15 cellular contexts compared by ENCODE assay signal in genomic region chr2:128440666-128441340, GRCh38.
DNase-seq lines count a peak whose midpoint lies in the region; ATAC-seq, FAIRE-seq and TF ChIP-seq lines count a peak whose summit lies in the region.
"Had no signal": no experiment of that assay in that cellular context is flagged by ENCODE, and none has a peak within 500 bp of the region (broad histone marks: within the 10 kb centered on the region; RNA-seq: fewer than 3 reads in every experiment).

No MANE protein-coding gene starts in this region.

- H3K9me3 Mint-ChIP-seq in activated CD4-positive, alpha-beta T cell treated with anti-CD3 and anti-CD28 coated beads for 36 hours (ENCODE audit: low read depth) = no peaks in the 10 kb centered on the region
- H3K9me3 Mint-ChIP-seq in endothelial cell (ENCODE audit: unreplicated experiment) = no peaks in the 10 kb centered on the region

- H3K27ac ChIP-seq in H1 (ENCODE audit: low read depth, low read length) (no peak overlapping the region), mesendoderm (ENCODE audit: low read depth, low read length) (no peak overlapping the region), vagina (no peak overlapping the region)
- H3K27ac ChIP-seq: A549, cardiac muscle cell, epithelial cell of prostate had no signal

- H3K36me3 ChIP-seq in H1 (ENCODE audit: control insufficient read depth in 2 of 4, insufficient read depth in 4 of 4, low read length in 3 of 4) (no peaks in the 10 kb centered on the region), mesendoderm (ENCODE audit: control insufficient read depth, insufficient read depth, low read length) (no peaks in the 10 kb centered on the region), vagina (no peaks in the 10 kb centered on the region)
- H3K36me3 ChIP-seq: cardiac muscle cell had no signal

- H2AK5ac ChIP-seq in H1 (ENCODE audit: low read depth, low read length) (0 out of 2 replicates have a peak overlapping the region, but pooled peaks have one; percentile 65), mesendoderm (ENCODE audit: low read length) (peak overlapping the region; percentile 32)

- peak overlapping the region; percentile 93 for H4K91ac ChIP-seq in H1 (replicated peaks; ENCODE audit: insufficient read length, low read length)

- FAIRE-seq in H1 (lab: Jason Lieb, UNC) = no peak
- FAIRE-seq: A549, TTC549 had no signal

- TF ChIP-seq EP300 in H1 (IDR thresholded peaks at IDR 0.05; ENCODE audit: borderline replicate concordance in 1 of 2, low read depth in 2 of 2, low read length in 2 of 2) = no peak

- H4K20me1 ChIP-seq in H1 (replicated peaks in 1 of 2; ENCODE audit: control insufficient read depth in 1 of 2, insufficient read depth in 2 of 2, low read length in 2 of 2) = no peaks in the 10 kb centered on the region

- H4K8ac ChIP-seq in H1 (ENCODE audit: extremely low read depth, insufficient read depth, low read length) (no peak overlapping the region), mesendoderm (ENCODE audit: low read depth, low read length) (no peak overlapping the region)

- H3K9me3 ChIP-seq in H1 (ENCODE audit: insufficient read depth in 2 of 2, low read depth in 1 of 2, low read length in 1 of 2) (no peaks in the 10 kb centered on the region), vagina (no peaks in the 10 kb centered on the region)
- H3K9me3 ChIP-seq: A549 had no signal

- peaks cover 5 to 10% (median 8%) of the 10 kb centered on the region in 4 experiments; a peak in 5 of 7 replicates for H3K4me1 ChIP-seq in H1 (replicated peaks in 1 of 4; ENCODE audit: control insufficient read depth in 3 of 4, insufficient read depth in 4 of 4, low read length in 3 of 4)
- H3K4me1 ChIP-seq in mesendoderm (ENCODE audit: control insufficient read depth, low read depth, low read length) = peaks cover 3% of the 10 kb centered on the region
- H3K4me1 ChIP-seq in vagina = peaks cover 18% of the 10 kb centered on the region
- H3K4me1 ChIP-seq: A549 had no signal

- TF ChIP-seq CTCF in H1 (IDR thresholded peaks at IDR 0.05; ENCODE audit: control extremely low read depth in 1 of 3, insufficient read depth in 1 of 3, low read depth in 1 of 3, low read length in 3 of 3) = no peak
- no peak for TF ChIP-seq CTCF in vagina (IDR thresholded peaks at IDR 0.05)
- no peak for TF ChIP-seq CTCF in endothelial cell (IDR thresholded peaks at IDR 0.05; ENCODE audit: unreplicated experiment)

- no peak overlapping the region for H2BK120ac ChIP-seq in H1 (replicated peaks; ENCODE audit: low read depth, low read length)
- H2BK120ac ChIP-seq in mesendoderm (ENCODE audit: low read depth, low read length) = no peak overlapping the region

- H3K4me2 ChIP-seq in H1 (ENCODE audit: insufficient read depth in 1 of 2, low read depth in 2 of 2, low read length in 2 of 2) (no peak overlapping the region), mesendoderm (ENCODE audit: low read length) (no peak overlapping the region)
- H3K4me2 ChIP-seq: A549 had no signal

- CTCF ChIA-PET in activated CD4-positive, alpha-beta T cell treated with anti-CD3 and anti-CD28 coated beads for 36 hours (lab: Charles Lee) = no interaction called here
- CTCF ChIA-PET in H1 (lab: Charles Lee; ENCODE audit: partially characterized antibody) = interaction anchor here (1.5 kb wide), 1 partner anchor 12 kb away, joined by 5 read pairs; no protein-coding TSS in a partner anchor

- H3K36me3 Mint-ChIP-seq in activated CD4-positive, alpha-beta T cell treated with anti-CD3 and anti-CD28 coated beads for 36 hours (ENCODE audit: low read depth) = no peaks in the 10 kb centered on the region
- no peaks in the 10 kb centered on the region for H3K36me3 Mint-ChIP-seq in endothelial cell (ENCODE audit: low read depth, unreplicated experiment)

- H3K4me1 Mint-ChIP-seq in activated CD4-positive, alpha-beta T cell treated with anti-CD3 and anti-CD28 coated beads for 36 hours = no peaks in the 10 kb centered on the region
- H3K4me1 Mint-ChIP-seq in endothelial cell (ENCODE audit: unreplicated experiment) = peaks cover 13% of the 10 kb centered on the region

- H2BK15ac ChIP-seq in H1 (ENCODE audit: low read length) (no peak overlapping the region), mesendoderm (replicated peaks; ENCODE audit: low read depth) (no peak overlapping the region)

- H3K79me2 ChIP-seq in H1 (ENCODE audit: control insufficient read depth in 1 of 2, insufficient read depth in 2 of 2, low read length in 2 of 2) (no peaks in the 10 kb centered on the region), mesendoderm (ENCODE audit: control insufficient read depth, insufficient read depth, low read length) (no peaks in the 10 kb centered on the region)

- ATAC-seq in activated CD4-positive, alpha-beta T cell treated with anti-CD3 and anti-CD28 coated beads for 36 hours = no peak
- no peak for ATAC-seq in HG03442 (IDR thresholded peaks at IDR 0.05; ENCODE audit: unreplicated experiment)
- ATAC-seq: A549; stimulated activated naive CD8-positive, alpha-beta T cell treated with anti-CD3 and anti-CD28 coated beads, Interleukin-15, Interleukin-2, amounts not matched to agents 100 U/mL and 50 U/mL, for 24 hours had no signal

- DNase-seq in activated CD4-positive, alpha-beta T cell treated with anti-CD3 and anti-CD28 coated beads for 1 hour = peak; percentile 5
- DNase-seq in activated CD4-positive, alpha-beta T cell treated with anti-CD3 and anti-CD28 coated beads for 36 hours = no peak
- DNase-seq in H1 (ENCODE audit: low read depth in 1 of 2, low spot score in 2 of 2) = no peak
- DNase-seq in mesendoderm = no peak
- DNase-seq in vagina (ENCODE audit: extremely low spot score in 2 of 2) = peak; percentile 74 to 80
- no peak for DNase-seq in endothelial cell (ENCODE audit: low spot score)
- DNase-seq in cortex of kidney (lab: John Stamatoyannopoulos, UW) = no peak
- DNase-seq: activated naive CD4-positive, alpha-beta T cell treated with anti-CD3 and anti-CD28 coated beads, Interleukin-2, amount 50 U/mL, for 16 hours; NCI-H2171 treated with DMSO at 0.1 percent for 48 hours; stimulated activated naive CD8-positive, alpha-beta T cell treated with anti-CD3 and anti-CD28 coated beads, Interleukin-15, Interleukin-2, amounts not matched to agents 100 U/mL and 50 U/mL, for 24 hours had no signal

- peak overlapping the region; percentile 71; the same call in 1 of the 2 replicates for H2BK5ac ChIP-seq in H1 (ENCODE audit: low read depth, low read length)
- no peak overlapping the region for H2BK5ac ChIP-seq in mesendoderm (ENCODE audit: low read length)

- H3K56ac ChIP-seq in H1 (replicated peaks; ENCODE audit: insufficient read length, low read depth, low read length) (no peak overlapping the region), mesendoderm (ENCODE audit: low read length) (peak overlapping the region; percentile 10)

- 92% methylated on average over 12 of the region's 14 CpGs; no CpG with 5 or more reads in 1 of the 2 experiments for WGBS in H1 (ENCODE audit: extremely low coverage in 1 of 2, insufficient coverage in 1 of 2, insufficient read length in 1 of 2, insufficient replicate concordance in 2 of 2, low coverage in 1 of 2, low lambda C conversion rate in 2 of 2, missing lambda C conversion rate in 1 of 2), 2 experiments
- WGBS in mesendoderm (ENCODE audit: extremely low coverage, insufficient coverage, low lambda C conversion rate) = no CpG with 5 or more reads among the region's 14 CpGs

- H3K27me3 ChIP-seq in H1 (replicated peaks in 1 of 4; ENCODE audit: control insufficient read depth in 3 of 4, extremely low read depth in 1 of 4, insufficient read depth in 3 of 4, low read length in 3 of 4) (no peaks in the 10 kb centered on the region), mesendoderm (ENCODE audit: insufficient read depth, low read length, poor library complexity) (no peaks in the 10 kb centered on the region), vagina (no peaks in the 10 kb centered on the region)
- H3K27me3 ChIP-seq: cardiac muscle cell had no signal

- H3K27ac Mint-ChIP-seq in activated CD4-positive, alpha-beta T cell treated with anti-CD3 and anti-CD28 coated beads for 36 hours = no peak overlapping the region
- no peak overlapping the region for H3K27ac Mint-ChIP-seq in endothelial cell (ENCODE audit: unreplicated experiment)

- no peak overlapping the region for H3K4me3 Mint-ChIP-seq in activated CD4-positive, alpha-beta T cell treated with anti-CD3 and anti-CD28 coated beads for 36 hours
- no peak overlapping the region for H3K4me3 Mint-ChIP-seq in endothelial cell (ENCODE audit: unreplicated experiment)

- no peak overlapping the region for H2BK12ac ChIP-seq in H1 (ENCODE audit: low read depth, low read length)

- POLR2A ChIA-PET in activated CD4-positive, alpha-beta T cell treated with anti-CD3 and anti-CD28 coated beads for 36 hours (lab: Charles Lee) = no interaction called here
- POLR2A ChIA-PET in H1 (lab: Charles Lee; ENCODE audit: partially characterized antibody) = interaction anchor here (0.6 kb wide), 1 partner anchor 14 kb away, joined by 3 read pairs; no protein-coding TSS in a partner anchor

- H3K79me1 ChIP-seq in H1 (ENCODE audit: low read depth, low read length) = no peaks in the 10 kb centered on the region
- H3K79me1 ChIP-seq in mesendoderm (ENCODE audit: low read length) = no peaks in the 10 kb centered on the region

- no peak for TF ChIP-seq POLR2A in H1 (IDR thresholded peaks at IDR 0.05; ENCODE audit: control extremely low read depth in 1 of 2, low read depth in 2 of 2, low read length in 2 of 2)
- TF ChIP-seq POLR2A in vagina (IDR thresholded peaks at IDR 0.05) = no peak

- peaks cover 9% of the 10 kb centered on the region for H3K27me3 Mint-ChIP-seq in activated CD4-positive, alpha-beta T cell treated with anti-CD3 and anti-CD28 coated beads for 36 hours
- H3K27me3 Mint-ChIP-seq in endothelial cell (ENCODE audit: unreplicated experiment) = peaks cover 5% of the 10 kb centered on the region

- H3K18ac ChIP-seq in H1 (ENCODE audit: extremely low read depth, low read length) = peak overlapping the region; percentile 38; the same call in 1 of the 2 replicates
- no peak overlapping the region for H3K18ac ChIP-seq in mesendoderm (ENCODE audit: low read length)

- no peak overlapping the region for H3K23ac ChIP-seq in H1 (ENCODE audit: insufficient read length)
- no peak overlapping the region for H3K23ac ChIP-seq in mesendoderm (ENCODE audit: low read length)

- H4K5ac ChIP-seq in H1 (ENCODE audit: insufficient read length, low read depth, low read length) (no peak overlapping the region), mesendoderm (ENCODE audit: low read length) (no peak overlapping the region)

- H2BK20ac ChIP-seq in H1 (ENCODE audit: low read length) = no peak overlapping the region

- H3K4me3 ChIP-seq in H1 (ENCODE audit: extremely low read depth in 1 of 4, insufficient read depth in 2 of 4, low read depth in 3 of 4, low read length in 4 of 4) (no peak overlapping the region), mesendoderm (ENCODE audit: low read length) (no peak overlapping the region), vagina (no peak overlapping the region)
- H3K4me3 ChIP-seq: A549, cardiac muscle cell had no signal

- H3K23me2 ChIP-seq in H1 (ENCODE audit: low read depth, low read length) = no peaks in the 10 kb centered on the region

- no peak overlapping the region for H3K14ac ChIP-seq in H1 (ENCODE audit: insufficient read length)

- no peak overlapping the region for H2AFZ ChIP-seq in H1 (ENCODE audit: low read length)

- intact Hi-C loops in activated CD4-positive, alpha-beta T cell treated with anti-CD3 and anti-CD28 coated beads for 36 hours (cut with DNase I, micrococcal nuclease) = no loop called here
- intact Hi-C loops in vagina (cut with DNase I) = no loop called here

- no peak for TF ChIP-seq RAD21 in H1 (IDR thresholded peaks at IDR 0.05 in 1 of 2, conservative IDR thresholded peaks at IDR 0.05 in 1 of 2; ENCODE audit: low read depth in 2 of 2, low read length in 2 of 2)

- peak overlapping the region; percentile 78 for H3K4ac ChIP-seq in H1 (replicated peaks; ENCODE audit: insufficient read length, low read depth, low read length)
- no peak overlapping the region for H3K4ac ChIP-seq in mesendoderm (ENCODE audit: low read depth, low read length)

- H3K9ac ChIP-seq in H1 (replicated peaks in 1 of 4; ENCODE audit: extremely low read depth in 1 of 4, low read depth in 3 of 4, low read length in 3 of 4) (no peak overlapping the region), mesendoderm (ENCODE audit: low read length) (no peak overlapping the region)

Comparison
In these comparisons a context has a peak if more than half of its experiments do, and no peak if none do; other contexts are left out.
1. DNase-seq: peak in activated CD4-positive, alpha-beta T cell treated with anti-CD3 and anti-CD28 coated beads for 1 hour (single experiment) and vagina (2 of 2); none in activated CD4-positive, alpha-beta T cell treated with anti-CD3 and anti-CD28 coated beads for 36 hours (single experiment), H1 (0 of 2), mesendoderm (single experiment), endothelial cell (single experiment) and cortex of kidney (single experiment).